Comparison of ENCODE assay signal across 9 cellular contexts in the genomic region with DNA sequence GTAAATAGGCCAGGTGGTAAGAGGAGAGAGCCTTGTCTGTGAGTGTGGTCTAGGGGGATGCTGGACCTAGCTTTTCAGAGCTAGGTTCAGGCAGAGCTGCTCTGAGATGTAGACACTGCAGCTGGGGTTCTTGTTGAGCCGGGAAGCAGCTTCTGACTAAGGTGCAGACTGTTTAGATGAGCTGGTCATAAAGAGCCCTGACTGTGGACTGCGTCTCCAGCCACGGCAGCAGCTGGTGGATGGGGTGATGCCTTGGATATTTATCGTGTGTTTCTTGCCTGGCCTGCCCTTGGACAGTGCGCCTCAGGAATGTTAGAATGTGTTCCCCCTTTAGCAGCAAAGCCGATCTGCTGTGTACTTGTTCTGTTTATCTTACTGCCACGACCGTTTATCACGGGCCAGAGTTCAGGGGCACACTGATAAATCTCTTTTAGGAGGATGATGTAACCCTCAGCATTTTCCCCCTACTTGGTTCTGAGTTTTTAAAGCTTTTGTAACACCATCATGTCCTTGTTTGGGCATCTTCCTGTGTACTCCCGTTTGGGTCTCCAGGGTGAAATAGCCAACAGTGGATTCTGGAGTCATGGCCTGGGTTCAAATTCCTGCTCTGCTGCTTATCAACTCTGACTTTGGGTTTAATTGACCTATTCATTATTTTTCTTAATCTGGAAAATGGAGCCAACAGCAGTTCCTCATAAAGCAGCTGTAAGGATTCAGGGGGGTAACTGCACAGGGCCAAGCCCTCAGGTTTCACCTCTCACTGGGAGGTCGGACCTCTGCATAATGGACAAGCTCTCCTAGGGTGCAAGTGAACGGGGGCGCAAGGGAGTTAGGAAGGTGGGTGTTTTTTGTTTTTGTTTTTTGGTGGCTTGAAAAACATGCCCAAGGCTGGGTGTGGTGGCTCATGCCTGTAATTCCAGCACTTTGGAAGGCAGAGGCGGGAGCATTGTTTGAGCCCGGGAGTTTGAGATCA. TPM values are rescaled to one million over a fixed set of nuclear protein-coding genes. Genes with fewer than 3 reads are reported as not detected.
DNase-seq lines count a peak whose midpoint lies in the region; ATAC-seq and TF ChIP-seq lines count a peak whose summit lies in the region.
"Had no signal": no experiment of that assay in that cellular context is flagged by ENCODE, and none has a peak within 500 bp of the region (broad histone marks: within the 10 kb centered on the region; RNA-seq: fewer than 3 reads in every experiment).

No MANE protein-coding gene starts in this region.

- H3K9me3 ChIP-seq in osteoblast (ENCODE audit: low read depth, low read length), result no peaks in the 10 kb centered on the region

- POLR2A ChIA-PET in activated CD4-positive, alpha-beta T cell treated with anti-CD3 and anti-CD28 coated beads for 36 hours (lab: Charles Lee), result no interaction called here

- peak overlapping the region; percentile 58 for H2AFZ ChIP-seq in osteoblast (ENCODE audit: low read length)

- no peak overlapping the region for H3K4me3 Mint-ChIP-seq in activated CD4-positive, alpha-beta T cell treated with anti-CD3 and anti-CD28 coated beads for 36 hours
- H3K4me3 Mint-ChIP-seq: activated naive CD4-positive, alpha-beta T cell treated with anti-CD3 and anti-CD28 coated beads, Interleukin-2, amount 50 U/mL, for 24 hours had no signal

- H3K36me3 ChIP-seq in osteoblast (ENCODE audit: insufficient read depth, low read length), result no peaks in the 10 kb centered on the region

- H3K27ac Mint-ChIP-seq in activated CD4-positive, alpha-beta T cell treated with anti-CD3 and anti-CD28 coated beads for 36 hours, result no peak overlapping the region
- H3K27ac Mint-ChIP-seq: activated naive CD4-positive, alpha-beta T cell treated with anti-CD3 and anti-CD28 coated beads, Interleukin-2, amount 50 U/mL, for 24 hours had no signal

- no peak overlapping the region for H3K4me3 ChIP-seq in fibroblast of pulmonary artery (replicated peaks; ENCODE audit: low read depth, low read length)
- peak overlapping the region; percentile 24 for H3K4me3 ChIP-seq in osteoblast (ENCODE audit: insufficient read depth, low read length)

- H3K36me3 Mint-ChIP-seq in activated CD4-positive, alpha-beta T cell treated with anti-CD3 and anti-CD28 coated beads for 36 hours (ENCODE audit: low read depth), result no peaks in the 10 kb centered on the region

- no peak for ATAC-seq in activated CD4-positive, alpha-beta T cell treated with anti-CD3 and anti-CD28 coated beads for 36 hours
- ATAC-seq in GM19397 (IDR thresholded peaks at IDR 0.05; ENCODE audit: unreplicated experiment), result no peak

- CTCF ChIA-PET in activated CD4-positive, alpha-beta T cell treated with anti-CD3 and anti-CD28 coated beads for 36 hours (lab: Charles Lee), result interaction anchor here (0.6 kb wide), 1 partner anchor 248 kb away, joined by 3 read pairs; no protein-coding TSS in a partner anchor

- H3K27ac ChIP-seq in osteoblast (ENCODE audit: low read depth, low read length), result peak overlapping the region; percentile 95

- TF ChIP-seq CTCF in fibroblast of pulmonary artery (IDR thresholded peaks at IDR 0.05; ENCODE audit: low read length, missing control alignments) (no peak), osteoblast (IDR thresholded peaks at IDR 0.05; ENCODE audit: extremely low read depth, low read depth, low read length) (no peak)

- H3K4me1 Mint-ChIP-seq in activated CD4-positive, alpha-beta T cell treated with anti-CD3 and anti-CD28 coated beads for 36 hours, result peaks cover 8% of the 10 kb centered on the region

- H3K27me3 ChIP-seq in osteoblast (ENCODE audit: insufficient read depth, low read length), result no peaks in the 10 kb centered on the region

- intact Hi-C loops in activated CD4-positive, alpha-beta T cell treated with anti-CD3 and anti-CD28 coated beads for 36 hours (cut with DNase I, micrococcal nuclease), result no loop called here

- peaks cover 78% of the 10 kb centered on the region for H3K79me2 ChIP-seq in osteoblast (ENCODE audit: insufficient read depth, low read length)

- H4K20me1 ChIP-seq in osteoblast (ENCODE audit: insufficient read depth, low read length), result peaks cover under 1% of the 10 kb centered on the region

- no peaks in the 10 kb centered on the region for H3K27me3 Mint-ChIP-seq in activated CD4-positive, alpha-beta T cell treated with anti-CD3 and anti-CD28 coated beads for 36 hours
- H3K27me3 Mint-ChIP-seq: activated naive CD4-positive, alpha-beta T cell treated with anti-CD3 and anti-CD28 coated beads, Interleukin-2, amount 50 U/mL, for 24 hours had no signal

- no peaks in the 10 kb centered on the region for H3K9me3 Mint-ChIP-seq in activated CD4-positive, alpha-beta T cell treated with anti-CD3 and anti-CD28 coated beads for 36 hours (ENCODE audit: low read depth)
- H3K9me3 Mint-ChIP-seq: activated naive CD4-positive, alpha-beta T cell treated with anti-CD3 and anti-CD28 coated beads, Interleukin-2, amount 50 U/mL, for 24 hours had no signal

- H3K4me1 ChIP-seq in osteoblast (ENCODE audit: insufficient read depth, low read length), result peaks cover 54% of the 10 kb centered on the region

- DNase-seq in EH (ENCODE audit: low read depth) (peak; percentile 98), RPMI7951 (ENCODE audit: low read depth) (peak; percentile 67), fibroblast of pulmonary artery (ENCODE audit: low read depth) (peak; percentile 78), osteoblast (ENCODE audit: insufficient read length, low spot score, missing footprints) (no peak), globus pallidus (ENCODE audit: low spot score) (no peak), iPS-NIHi7 (ENCODE audit: extremely low spot score) (no peak)
- DNase-seq in activated CD4-positive, alpha-beta T cell treated with anti-CD3 and anti-CD28 coated beads for 36 hours, result no peak

- peak overlapping the region; percentile 66 for H3K4me2 ChIP-seq in osteoblast (ENCODE audit: insufficient read depth, low read length)

RNA-seq across cellular contexts. Expression of a gene that starts 51.4 kb away (rescaled TPM):
- 104 TPM in 2 replicates for total RNA-seq in RPMI7951 (2014; rRNA removed; shearing (Covaris generic))
- total RNA-seq in osteoblast, result 259 and 274 TPM in 2 replicates
- 10 to 100 TPM; 25.4 to 29.1 TPM for total RNA-seq in activated CD4-positive, alpha-beta T cell treated with anti-CD3 and anti-CD28 coated beads for 36 hours

Comparison
In these comparisons a context has a peak if more than half of its experiments do, and no peak if none do; other contexts are left out.
1. DNase-seq: peak in EH (single experiment), RPMI7951 (single experiment) and fibroblast of pulmonary artery (single experiment); none in osteoblast (single experiment), activated CD4-positive, alpha-beta T cell treated with anti-CD3 and anti-CD28 coated beads for 36 hours (single experiment), globus pallidus (single experiment) and iPS-NIHi7 (single experiment).